25 cellular contexts compared by ENCODE assay signal in the genomic region with DNA sequence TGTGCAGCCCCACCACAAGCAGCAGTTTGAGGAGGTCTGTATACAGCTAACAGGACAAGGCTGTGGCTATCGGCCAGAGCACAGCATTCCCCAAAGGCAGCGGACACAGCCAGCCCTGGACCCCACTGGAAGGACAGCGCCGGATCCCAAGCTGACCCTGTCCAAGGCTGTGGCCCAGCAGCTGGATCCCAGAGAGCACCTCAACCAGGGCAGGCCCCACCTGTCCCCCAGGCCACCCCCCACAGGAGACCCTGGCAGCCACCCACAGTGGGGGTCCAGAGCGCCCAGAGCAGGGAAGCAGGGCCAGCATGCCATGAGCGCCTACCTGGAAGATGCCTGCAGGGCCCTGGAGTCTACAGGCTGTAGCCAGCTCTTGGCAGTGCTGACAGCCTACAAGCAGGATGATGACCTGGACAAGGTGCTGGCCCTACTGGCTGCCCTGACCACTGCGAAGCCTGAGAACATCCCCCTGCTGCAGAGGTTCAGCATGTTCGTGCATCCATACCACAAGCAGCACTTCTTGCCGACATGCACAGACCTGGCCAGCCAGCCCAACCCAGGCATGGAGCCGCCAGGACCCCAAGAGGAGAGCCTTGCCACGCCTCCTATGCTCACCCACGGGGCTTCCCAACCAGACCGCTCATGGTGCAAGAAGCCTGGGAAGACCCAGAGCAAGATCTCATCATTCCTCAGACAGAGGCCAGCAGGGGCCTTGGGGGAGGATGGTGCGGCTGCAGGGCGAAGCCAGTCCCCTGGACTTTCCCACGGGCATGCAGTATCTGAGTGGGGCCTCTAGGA.
"Had no signal": no experiment of that assay in that cellular context is flagged by ENCODE, and none has a peak within 500 bp of the region (broad histone marks: within the 10 kb centered on the region; RNA-seq: fewer than 3 reads in every experiment).

No MANE protein-coding gene starts in this region.

- H3K4me2 ChIP-seq: hepatocyte had no signal

- H3K9me3 Mint-ChIP-seq: central memory CD8-positive, alpha-beta T cell had no signal

- H3K9ac ChIP-seq: parathyroid adenoma had no signal

- H3K9me3 ChIP-seq: colonic mucosa, esophagus muscularis mucosa, gastroesophageal sphincter, lower lobe of right lung, prostate gland, thyroid gland had no signal

- ATAC-seq: foreskin keratinocyte; heart left ventricle; left colon; naive thymus-derived CD8-positive, alpha-beta T cell; stimulated activated naive B cell treated with anti-CD40 and anti-IgM and Interleukin-4, amounts not matched to agents 10 μg/mL and 1 μg/mL and 100 μg/mL, for 72 hours had no signal

- H3K79me2 ChIP-seq: hepatocyte, parathyroid adenoma had no signal

- DNase-seq: colonic mucosa; effector CD8-positive, alpha-beta T cell; endodermal cell; foreskin keratinocyte; heart left ventricle; left colon; left ventricle myocardium inferior; lower lobe of right lung; naive thymus-derived CD8-positive, alpha-beta T cell; spleen; stimulated activated CD4-positive, alpha-beta T cell treated with anti-CD3 and anti-CD28 coated beads, Interleukin-4, amount 100 ng/mL, for 4 hours; stimulated activated naive B cell treated with anti-CD40 and anti-IgM and Interleukin-4, amounts not matched to agents 10 μg/mL and 1 μg/mL and 100 μg/mL, for 72 hours; stomach; thyroid gland; trophoblast cell had no signal

- H3K27ac ChIP-seq: colonic mucosa, epithelial cell of prostate, esophagus muscularis mucosa, foreskin keratinocyte, gastroesophageal sphincter, heart left ventricle, hepatocyte, left ventricle myocardium inferior, lower lobe of right lung, parathyroid adenoma, prostate gland, skin epidermis, spleen, stomach, thyroid gland had no signal

- H2AFZ ChIP-seq: hepatocyte, parathyroid adenoma had no signal

- H3K27ac Mint-ChIP-seq: dendritic cell treated with granulocyte-macrophage colony-stimulating factor and Interleukin-4, amounts not matched to agents 40 ng/mL and 50 ng/mL, for 4 days; endodermal cell had no signal

- H3K4me3 ChIP-seq: colonic mucosa, esophagus muscularis mucosa, gastroesophageal sphincter, heart left ventricle, hepatocyte, left ventricle myocardium inferior, lower lobe of right lung, prostate gland, skin epidermis, spleen, stomach, thyroid gland had no signal

- H3K27me3 Mint-ChIP-seq: dendritic cell treated with granulocyte-macrophage colony-stimulating factor and Interleukin-4, amounts not matched to agents 40 ng/mL and 50 ng/mL, for 4 days; naive thymus-derived CD8-positive, alpha-beta T cell; stimulated activated naive B cell treated with anti-CD40 and anti-IgM and Interleukin-4, amounts not matched to agents 10 μg/mL and 1 μg/mL and 100 μg/mL, for 72 hours had no signal

- H3K27me3 ChIP-seq: colonic mucosa, esophagus muscularis mucosa, foreskin keratinocyte, gastroesophageal sphincter, heart left ventricle, hepatocyte, spleen, stomach, thyroid gland had no signal

- H3K4me3 Mint-ChIP-seq: central memory CD8-positive, alpha-beta T cell; dendritic cell treated with granulocyte-macrophage colony-stimulating factor and Interleukin-4, amounts not matched to agents 40 ng/mL and 50 ng/mL, for 4 days; endodermal cell; naive thymus-derived CD8-positive, alpha-beta T cell; neural crest cell; stimulated activated naive B cell treated with anti-CD40 and anti-IgM and Interleukin-4, amounts not matched to agents 10 μg/mL and 1 μg/mL and 100 μg/mL, for 72 hours had no signal

- H3K4me1 Mint-ChIP-seq: central memory CD8-positive, alpha-beta T cell; endodermal cell; naive thymus-derived CD8-positive, alpha-beta T cell had no signal

- H3K36me3 ChIP-seq: colonic mucosa, lower lobe of right lung, prostate gland, thyroid gland had no signal

- H3K4me1 ChIP-seq: colonic mucosa, esophagus muscularis mucosa, foreskin keratinocyte, gastroesophageal sphincter, heart left ventricle, left ventricle myocardium inferior, lower lobe of right lung, parathyroid adenoma, prostate gland, spleen, stomach, thyroid gland had no signal
